In genomic region chr2:138275881-138276280, GRCh38 we compare ENCODE assay signal across 15 cellular contexts.
DNase-seq lines count a peak whose midpoint lies in the region; ATAC-seq and TF ChIP-seq lines count a peak whose summit lies in the region.
"Had no signal": no experiment of that assay in that cellular context is flagged by ENCODE, and none has a peak within 500 bp of the region (broad histone marks: within the 10 kb centered on the region; RNA-seq: fewer than 3 reads in every experiment).

No MANE protein-coding gene starts in this region.

- no peak overlapping the region for H3K27ac Mint-ChIP-seq in stimulated activated naive B cell treated with anti-CD40 and anti-IgM and Interleukin-4, amounts not matched to agents 10 μg/mL and 1 μg/mL and 100 μg/mL, for 72 hours
- H3K27ac Mint-ChIP-seq: activated CD8-positive, alpha-beta T cell treated with anti-CD3 and anti-CD28 coated beads, Interleukin-2, amount 10 ng/mL, durations not matched to agents 7 days and 5 days; activated naive CD8-positive, alpha-beta T cell treated with anti-CD3 and anti-CD28 coated beads, Interleukin-2, amount 10 ng/mL, durations not matched to agents 7 days and 5 days had no signal

- no peaks in the 10 kb centered on the region for H3K9me3 ChIP-seq in endocrine pancreas (ENCODE audit: control insufficient read depth, low read length)
- no peaks in the 10 kb centered on the region for H3K9me3 ChIP-seq in mucosa of descending colon
- no peaks in the 10 kb centered on the region for H3K9me3 ChIP-seq in aorta (ENCODE audit: control insufficient read depth, low read length)
- H3K9me3 ChIP-seq: suprapubic skin had no signal

- H3K4me1 ChIP-seq in endocrine pancreas (ENCODE audit: control insufficient read depth, insufficient read depth, low read length) (peaks cover 4% of the 10 kb centered on the region), mucosa of descending colon (ENCODE audit: low read depth) (peaks cover 15% of the 10 kb centered on the region), aorta (ENCODE audit: control insufficient read depth in 1 of 2, insufficient read depth in 2 of 2, low read length in 2 of 2) (no peaks in the 10 kb centered on the region)
- H3K4me1 ChIP-seq: parathyroid adenoma, suprapubic skin had no signal

- H3K27me3 Mint-ChIP-seq in stimulated activated naive B cell treated with anti-CD40 and anti-IgM and Interleukin-4, amounts not matched to agents 10 μg/mL and 1 μg/mL and 100 μg/mL, for 72 hours = no peaks in the 10 kb centered on the region
- H3K27me3 Mint-ChIP-seq: activated naive CD8-positive, alpha-beta T cell treated with anti-CD3 and anti-CD28 coated beads, Interleukin-2, amount 10 ng/mL, durations not matched to agents 7 days and 5 days had no signal

- 59 to 63% methylated on average over 4 of the region's 4 CpGs for WGBS in aorta, 2 donors

- H3K4me3 Mint-ChIP-seq in stimulated activated naive B cell treated with anti-CD40 and anti-IgM and Interleukin-4, amounts not matched to agents 10 μg/mL and 1 μg/mL and 100 μg/mL, for 72 hours = no peak overlapping the region
- H3K4me3 Mint-ChIP-seq: activated CD8-positive, alpha-beta T cell treated with anti-CD3 and anti-CD28 coated beads, Interleukin-2, amount 10 ng/mL, durations not matched to agents 7 days and 5 days; activated naive CD8-positive, alpha-beta T cell treated with anti-CD3 and anti-CD28 coated beads, Interleukin-2, amount 10 ng/mL, durations not matched to agents 7 days and 5 days had no signal

- H3K27me3 ChIP-seq in endocrine pancreas (ENCODE audit: control insufficient read depth, insufficient read depth, low read length) (no peaks in the 10 kb centered on the region), aorta (ENCODE audit: control insufficient read depth in 1 of 2, insufficient read depth in 2 of 2, low read length in 1 of 2) (no peaks in the 10 kb centered on the region)
- H3K27me3 ChIP-seq: suprapubic skin had no signal

- DNase-seq in GM03348 (ENCODE audit: low spot score) (peak; percentile 20), NCI-H345 (lab: John Stamatoyannopoulos, UW) (peak; percentile 31), mucosa of descending colon (no peak), GDM1 (lab: John Stamatoyannopoulos, UW) (no peak), aorta (no peak), epidermal melanocyte (ENCODE audit: insufficient read length, low spot score) (no peak)
- no peak for DNase-seq in stimulated activated naive B cell treated with anti-CD40 and anti-IgM and Interleukin-4, amounts not matched to agents 10 μg/mL and 1 μg/mL and 100 μg/mL, for 72 hours
- DNase-seq: activated CD8-positive, alpha-beta T cell treated with anti-CD3 and anti-CD28 coated beads, Interleukin-2, amount 10 ng/mL, durations not matched to agents 7 days and 5 days; activated naive CD8-positive, alpha-beta T cell treated with anti-CD3 and anti-CD28 coated beads, Interleukin-2, amount 10 ng/mL, durations not matched to agents 7 days and 5 days; effector memory CD4-positive, alpha-beta T cell; NCI-H446; stimulated activated CD4-positive, alpha-beta T cell treated with anti-CD3 and anti-CD28 coated beads, Interleukin-4, amount 100 ng/mL, for 24 hours had no signal

- no peak for TF ChIP-seq CTCF in mucosa of descending colon (IDR thresholded peaks at IDR 0.05)

- ATAC-seq in mucosa of descending colon = peak; percentile 83
- no peak for ATAC-seq in aorta (ENCODE audit: low FRiP score)
- ATAC-seq in stimulated activated naive B cell treated with anti-CD40 and anti-IgM and Interleukin-4, amounts not matched to agents 10 μg/mL and 1 μg/mL and 100 μg/mL, for 72 hours (replicated peaks) = no peak
- ATAC-seq: activated CD8-positive, alpha-beta T cell treated with anti-CD3 and anti-CD28 coated beads, Interleukin-2, amount 10 ng/mL, durations not matched to agents 7 days and 5 days had no signal

- no peak overlapping the region for H3K27ac ChIP-seq in aorta (ENCODE audit: low read depth in 1 of 2, low read length in 2 of 2)
- H3K27ac ChIP-seq: parathyroid adenoma, suprapubic skin had no signal

- intact Hi-C loops in mucosa of descending colon (cut with DNase I, micrococcal nuclease) = no loop called here
- intact Hi-C loops in aorta (cut with DNase I) = no loop called here

- H3K4me1 Mint-ChIP-seq in stimulated activated naive B cell treated with anti-CD40 and anti-IgM and Interleukin-4, amounts not matched to agents 10 μg/mL and 1 μg/mL and 100 μg/mL, for 72 hours = no peaks in the 10 kb centered on the region
- H3K4me1 Mint-ChIP-seq: activated naive CD8-positive, alpha-beta T cell treated with anti-CD3 and anti-CD28 coated beads, Interleukin-2, amount 10 ng/mL, durations not matched to agents 7 days and 5 days had no signal

- peaks cover 0 to 1% of the 10 kb centered on the region in 2 donors for H3K9me3 Mint-ChIP-seq in stimulated activated naive B cell treated with anti-CD40 and anti-IgM and Interleukin-4, amounts not matched to agents 10 μg/mL and 1 μg/mL and 100 μg/mL, for 72 hours
- H3K9me3 Mint-ChIP-seq: activated naive CD8-positive, alpha-beta T cell treated with anti-CD3 and anti-CD28 coated beads, Interleukin-2, amount 10 ng/mL, durations not matched to agents 7 days and 5 days had no signal

- H3K9ac ChIP-seq in endocrine pancreas (ENCODE audit: control insufficient read depth, insufficient read depth, low read length) = no peak overlapping the region
- H3K9ac ChIP-seq: parathyroid adenoma had no signal

- H3K36me3 ChIP-seq in endocrine pancreas (ENCODE audit: control insufficient read depth, insufficient read depth, low read length) (no peaks in the 10 kb centered on the region), mucosa of descending colon (ENCODE audit: low read depth) (no peaks in the 10 kb centered on the region), aorta (ENCODE audit: control insufficient read depth in 1 of 2, insufficient read depth in 2 of 2, low read length in 1 of 2) (no peaks in the 10 kb centered on the region)
- H3K36me3 ChIP-seq: suprapubic skin had no signal

- H3K36me3 Mint-ChIP-seq in stimulated activated naive B cell treated with anti-CD40 and anti-IgM and Interleukin-4, amounts not matched to agents 10 μg/mL and 1 μg/mL and 100 μg/mL, for 72 hours = no peaks in the 10 kb centered on the region
- H3K36me3 Mint-ChIP-seq: activated naive CD8-positive, alpha-beta T cell treated with anti-CD3 and anti-CD28 coated beads, Interleukin-2, amount 10 ng/mL, durations not matched to agents 7 days and 5 days had no signal

- H3K4me3 ChIP-seq in endocrine pancreas (ENCODE audit: control insufficient read depth, insufficient read depth, low read length) = peak overlapping the region; percentile 22
- no peak overlapping the region for H3K4me3 ChIP-seq in mucosa of descending colon
- H3K4me3 ChIP-seq in aorta (ENCODE audit: low read length in 2 of 2) = no peak overlapping the region
- H3K4me3 ChIP-seq: suprapubic skin had no signal

Comparison
In these comparisons a context has a peak if more than half of its experiments do, and no peak if none do; other contexts are left out.
1. DNase-seq: peak in GM03348 (single experiment) and NCI-H345 (single experiment); none in mucosa of descending colon (0 of 3), GDM1 (single experiment), aorta (0 of 2), epidermal melanocyte (single experiment) and stimulated activated naive B cell treated with anti-CD40 and anti-IgM and Interleukin-4, amounts not matched to agents 10 μg/mL and 1 μg/mL and 100 μg/mL, for 72 hours (single experiment).